8 cellular contexts compared by ENCODE assay signal in the genomic region with DNA sequence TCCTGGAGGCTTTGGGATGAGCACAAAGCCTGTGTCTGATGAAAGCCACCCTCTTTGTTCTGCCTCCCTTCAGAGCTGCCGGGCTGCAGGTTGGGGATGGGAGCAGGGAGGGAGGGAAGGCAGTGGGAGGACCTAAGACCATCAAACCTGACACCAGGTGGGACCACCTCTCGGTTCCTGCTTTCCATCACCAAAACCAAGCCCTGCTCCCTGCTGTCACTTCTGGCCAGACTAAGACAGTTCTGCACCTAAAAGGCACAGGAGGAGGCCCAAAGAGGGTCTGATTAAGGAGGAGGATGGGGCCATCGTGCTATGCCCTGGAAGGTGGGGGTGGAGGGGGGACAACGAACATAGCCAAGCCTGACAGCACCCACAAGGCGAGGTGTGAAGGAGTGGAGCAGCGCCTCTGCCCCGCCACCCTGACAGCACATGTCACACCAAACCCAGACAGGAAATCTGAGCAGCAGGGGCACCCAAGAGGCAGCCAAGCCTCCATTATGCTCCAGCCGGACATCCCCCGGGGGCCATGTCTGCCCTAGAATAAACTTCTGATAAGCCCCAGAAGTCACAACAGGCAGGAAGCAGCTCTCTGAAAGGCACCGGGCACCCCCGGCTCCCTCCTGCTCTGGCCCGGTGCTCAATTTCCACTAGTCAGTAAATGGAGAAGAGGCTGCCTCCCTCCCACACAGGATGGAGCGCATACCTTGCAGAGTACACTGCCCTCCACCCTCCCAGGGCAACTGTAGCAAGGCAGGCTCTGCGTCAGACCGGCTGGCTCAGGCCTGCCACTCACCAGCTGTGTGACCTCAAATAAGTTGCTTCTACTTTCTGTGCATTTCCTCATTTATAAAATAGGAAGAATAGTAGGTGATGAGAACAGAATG. TPM values are rescaled to one million over a fixed set of nuclear protein-coding genes. Genes with fewer than 3 reads are reported as not detected.
DNase-seq lines count a peak whose midpoint lies in the region; ATAC-seq, FAIRE-seq and TF ChIP-seq lines count a peak whose summit lies in the region.

No MANE protein-coding gene starts in this region.

- H3K27me3 Mint-ChIP-seq in mesothelial cell of epicardium (ENCODE audit: low read depth) = no peaks in the 10 kb centered on the region

- WGBS in small intestine, 3 donors = 44 to 73% (median 59%) methylated on average over 15 of the region's 15 CpGs

- H3K27ac ChIP-seq in RWPE2 (ENCODE audit: poor library complexity, severe bottlenecking) (peak overlapping the region; percentile 55), upper lobe of right lung (no peak overlapping the region), small intestine (ENCODE audit: low read depth in 1 of 2, low read length in 1 of 2) (no peak overlapping the region)

- TF ChIP-seq CTCF in RWPE2 (IDR thresholded peaks at IDR 0.05; ENCODE audit: poor library complexity, severe bottlenecking) (peak; percentile 16), mesothelial cell of epicardium (IDR thresholded peaks at IDR 0.05; ENCODE audit: unreplicated experiment) (no peak), upper lobe of right lung (IDR thresholded peaks at IDR 0.05) (no peak), D721Med (IDR thresholded peaks at IDR 0.05; ENCODE audit: insufficient read depth, missing control alignments) (no peak)

- H3K27me3 ChIP-seq in RWPE2 (ENCODE audit: insufficient read depth, poor library complexity, severe bottlenecking) (no peaks in the 10 kb centered on the region), upper lobe of right lung (no peaks in the 10 kb centered on the region), small intestine (ENCODE audit: control insufficient read depth in 2 of 2, insufficient read depth in 2 of 2, low read length in 2 of 2) (no peaks in the 10 kb centered on the region)

- FAIRE-seq in D721Med (lab: Jason Lieb, UNC) = no peak
- no peak for FAIRE-seq in small intestine (lab: Jason Lieb, UNC)

- H3K36me3 ChIP-seq in RWPE2 (ENCODE audit: low read depth) (peaks cover 8% of the 10 kb centered on the region), upper lobe of right lung (no peaks in the 10 kb centered on the region), small intestine (ENCODE audit: control insufficient read depth in 2 of 2, insufficient read depth in 2 of 2, low read length in 2 of 2) (no peaks in the 10 kb centered on the region)

- H3K4me1 Mint-ChIP-seq in mesothelial cell of epicardium = peaks cover 35% of the 10 kb centered on the region

- peaks cover 42% of the 10 kb centered on the region for H3K4me1 ChIP-seq in RWPE2 (ENCODE audit: insufficient read depth, poor library complexity, severe bottlenecking)
- peaks cover 29% of the 10 kb centered on the region for H3K4me1 ChIP-seq in upper lobe of right lung
- peaks cover 0 to 14% of the 10 kb centered on the region in 2 donors for H3K4me1 ChIP-seq in small intestine (ENCODE audit: control insufficient read depth in 2 of 2, insufficient read depth in 1 of 2, low read depth in 1 of 2, low read length in 1 of 2)

- no peaks in the 10 kb centered on the region for H3K9me3 Mint-ChIP-seq in mesothelial cell of epicardium

- no peaks in the 10 kb centered on the region for H3K36me3 Mint-ChIP-seq in mesothelial cell of epicardium

- no peak overlapping the region for H3K4me3 Mint-ChIP-seq in mesothelial cell of epicardium

- ATAC-seq in GM18520 (IDR thresholded peaks at IDR 0.05; ENCODE audit: unreplicated experiment) (peak; percentile 37), HG02798 (IDR thresholded peaks at IDR 0.05; ENCODE audit: poor library complexity, unreplicated experiment) (peak; percentile 69), RWPE2 (ENCODE audit: low read depth) (peak; percentile 69), upper lobe of right lung (peak; percentile 63)

- H3K9me3 ChIP-seq in RWPE2 (ENCODE audit: severe bottlenecking) (no peaks in the 10 kb centered on the region), upper lobe of right lung (no peaks in the 10 kb centered on the region), small intestine (ENCODE audit: control insufficient read depth, low read depth) (no peaks in the 10 kb centered on the region)

- DNase-seq in RWPE2 (ENCODE audit: low spot score) (no peak), dermis microvascular lymphatic vessel endothelial cell (ENCODE audit: low read depth in 2 of 2) (peak; percentile 41 to 51), mesothelial cell of epicardium (ENCODE audit: low spot score in 2 of 2, unreplicated experiment in 2 of 2) (no peak), upper lobe of right lung (no peak), D721Med (ENCODE audit: insufficient read length, low spot score) (no peak), small intestine (no peak)

- H3K4me3 ChIP-seq in RWPE2 (ENCODE audit: severe bottlenecking) = no peak overlapping the region
- no peak overlapping the region for H3K4me3 ChIP-seq in upper lobe of right lung
- no peak overlapping the region for H3K4me3 ChIP-seq in small intestine (ENCODE audit: low read depth in 1 of 2, low read length in 2 of 2)

- peak overlapping the region; percentile 72 for H3K27ac Mint-ChIP-seq in mesothelial cell of epicardium

- intact Hi-C loops in upper lobe of right lung (cut with DNase I) = no loop called here

RNA-seq across cellular contexts. Expression of a gene that starts 48.9 kb away (rescaled TPM):
- total RNA-seq in dermis microvascular lymphatic vessel endothelial cell = 5.4 and 8.0 TPM in 2 replicates
- total RNA-seq in mesothelial cell of epicardium = 79.8 to 82.2 TPM (median 80.2 TPM) in 3 replicates
- 19.3 TPM for total RNA-seq in upper lobe of right lung
- polyA plus RNA-seq in small intestine = 10 to 100 TPM in 1 of 3 donors, 1 to 10 TPM in 2; 7.8 to 13.9 (median 8.9) TPM

Comparison
In these comparisons a context has a peak if more than half of its experiments do, and no peak if none do; other contexts are left out.
1. DNase-seq: peak in dermis microvascular lymphatic vessel endothelial cell (2 of 2); none in RWPE2 (single experiment), mesothelial cell of epicardium (0 of 2), upper lobe of right lung (single experiment), D721Med (single experiment) and small intestine (single experiment).
2. Peak in every context shown above with its lines, with median percentiles within 50 percentile points of each other: ATAC-seq.